ENCODE assay signal across 1 cellular context in the genomic region with DNA sequence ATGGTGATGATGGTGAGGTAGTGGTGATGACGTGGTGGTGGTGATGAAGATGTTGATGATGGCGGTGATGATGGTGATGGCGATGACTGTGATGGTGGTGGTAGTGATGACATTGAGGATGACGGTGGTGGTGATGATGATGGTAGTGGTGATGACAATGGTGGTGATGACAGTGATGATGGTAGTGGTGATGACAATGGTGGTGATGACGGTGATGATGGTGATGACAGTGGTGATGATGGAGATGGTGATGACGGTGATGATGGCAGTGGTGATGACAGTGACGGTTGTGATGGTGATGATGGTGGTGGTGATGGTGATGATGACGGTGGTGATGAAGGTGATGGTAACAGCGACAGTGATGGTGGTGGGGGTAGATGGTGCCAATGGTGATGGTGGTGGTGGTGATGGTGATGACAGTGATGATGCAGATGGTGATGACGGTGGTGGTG.
TF ChIP-seq lines count a peak whose summit lies in the region.

No MANE protein-coding gene starts in this region.

TF ChIP-seq in HepG2, 621 proteins besides CTCF, POLR2A, EP300 and RAD21 (continued from another document):
- TF ChIP-seq ZNF335 (CRISPR knock-in tag; IDR thresholded peaks at IDR 0.05) (no peak), KLF11 (CRISPR knock-in tag; IDR thresholded peaks at IDR 0.05) (no peak), KDM1A (CRISPR knock-in tag; IDR thresholded peaks at IDR 0.05) (no peak), ZNF207 (IDR thresholded peaks at IDR 0.05; ENCODE audit: borderline replicate concordance) (peak; percentile 68; the same call in 1 of the 2 replicates), ZBTB7A (CRISPR knock-in tag; IDR thresholded peaks at IDR 0.05) (no peak), POLR2G (IDR thresholded peaks at IDR 0.05; ENCODE audit: low read depth, low read length) (no peak), GTF2F1 (IDR thresholded peaks at IDR 0.05; ENCODE audit: low read length) (no peak), TP53 (CRISPR knock-in tag; conservative IDR thresholded peaks at IDR 0.05) (no peak), ZNF710 (CRISPR knock-in tag; IDR thresholded peaks at IDR 0.05; ENCODE audit: borderline replicate concordance) (no peak), IKZF1 (IDR thresholded peaks at IDR 0.05) (peak; percentile 44; the same call in 1 of the 2 replicates), HNF4G (IDR thresholded peaks at IDR 0.05; ENCODE audit: borderline replicate concordance, low read depth, low read length) (no peak), HNF4G (CRISPR knock-in tag; IDR thresholded peaks at IDR 0.05; ENCODE audit: borderline replicate concordance, low read depth) (no peak)
- TF ChIP-seq, protein P1, sequence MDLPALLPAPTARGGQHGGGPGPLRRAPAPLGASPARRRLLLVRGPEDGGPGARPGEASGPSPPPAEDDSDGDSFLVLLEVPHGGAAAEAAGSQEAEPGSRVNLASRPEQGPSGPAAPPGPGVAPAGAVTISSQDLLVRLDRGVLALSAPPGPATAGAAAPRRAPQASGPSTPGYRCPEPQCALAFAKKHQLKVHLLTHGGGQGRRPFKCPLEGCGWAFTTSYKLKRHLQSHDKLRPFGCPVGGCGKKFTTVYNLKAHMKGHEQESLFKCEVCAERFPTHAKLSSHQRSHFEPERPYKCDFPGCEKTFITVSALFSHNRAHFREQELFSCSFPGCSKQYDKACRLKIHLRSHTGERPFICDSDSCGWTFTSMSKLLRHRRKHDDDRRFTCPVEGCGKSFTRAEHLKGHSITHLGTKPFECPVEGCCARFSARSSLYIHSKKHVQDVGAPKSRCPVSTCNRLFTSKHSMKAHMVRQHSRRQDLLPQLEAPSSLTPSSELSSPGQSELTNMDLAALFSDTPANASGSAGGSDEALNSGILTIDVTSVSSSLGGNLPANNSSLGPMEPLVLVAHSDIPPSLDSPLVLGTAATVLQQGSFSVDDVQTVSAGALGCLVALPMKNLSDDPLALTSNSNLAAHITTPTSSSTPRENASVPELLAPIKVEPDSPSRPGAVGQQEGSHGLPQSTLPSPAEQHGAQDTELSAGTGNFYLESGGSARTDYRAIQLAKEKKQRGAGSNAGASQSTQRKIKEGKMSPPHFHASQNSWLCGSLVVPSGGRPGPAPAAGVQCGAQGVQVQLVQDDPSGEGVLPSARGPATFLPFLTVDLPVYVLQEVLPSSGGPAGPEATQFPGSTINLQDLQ (CRISPR knock-in tag; IDR thresholded peaks at IDR 0.05), result no peak
